ENCODE assay signal across 13 cellular contexts in the genomic region with DNA sequence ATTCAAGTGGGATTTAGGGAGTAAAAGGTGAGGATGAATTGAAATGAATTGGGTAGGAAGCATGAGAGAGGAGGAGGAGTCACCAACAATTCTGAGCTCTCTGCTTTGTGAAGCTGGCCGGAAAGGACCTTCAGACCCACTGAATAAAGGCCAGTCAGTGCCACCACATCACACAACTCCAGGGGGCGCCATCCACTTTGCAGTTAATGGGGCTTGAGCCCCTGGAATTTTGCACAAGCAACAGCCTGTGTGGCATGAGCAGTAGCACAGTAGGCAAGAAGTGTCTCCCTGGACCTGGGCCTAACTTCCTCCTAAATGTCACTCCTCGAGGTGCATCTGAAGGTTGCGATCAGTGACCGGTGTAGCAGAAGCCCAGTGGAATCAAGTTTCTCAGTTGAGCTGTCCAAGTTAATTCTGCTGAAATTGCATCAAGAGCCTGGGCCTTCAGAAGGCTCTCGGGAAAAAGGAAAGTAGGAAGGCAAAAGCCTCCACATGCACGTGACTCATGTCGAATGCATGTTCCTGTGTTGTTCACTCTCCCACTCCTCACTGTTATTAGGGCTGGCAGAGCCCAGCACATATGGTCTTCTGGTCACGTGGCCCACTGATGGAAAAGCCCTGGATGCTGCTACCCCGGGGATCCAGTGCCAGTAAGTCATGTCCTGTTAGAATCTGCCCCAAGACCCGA. TPM values are rescaled to one million over a fixed set of nuclear protein-coding genes. Genes with fewer than 3 reads are reported as not detected.
A peak's percentile ranks its signal among the peaks of the same experiment; 100 is the strongest.
DNase-seq lines count a peak whose midpoint lies in the region; ATAC-seq and TF ChIP-seq lines count a peak whose summit lies in the region.
"Had no signal": no experiment of that assay in that cellular context is flagged by ENCODE, and none has a peak within 500 bp of the region (broad histone marks: within the 10 kb centered on the region; RNA-seq: fewer than 3 reads in every experiment).

No MANE protein-coding gene starts in this region.

- H3K27me3 ChIP-seq in GM23248 (replicated peaks; ENCODE audit: insufficient read depth) (no peaks in the 10 kb centered on the region), PC-3 (ENCODE audit: low read length) (no peaks in the 10 kb centered on the region)

- 0 out of 2 replicates have a peak, but pooled peaks have one; percentile 12 for TF ChIP-seq CTCF in PC-3 (conservative IDR thresholded peaks at IDR 0.05; ENCODE audit: low read depth, low read length)

- CTCF ChIA-PET in PC-3 (lab: Charles Lee), result interaction anchor here (0.6 kb wide), 1 partner anchor 12 kb away, joined by 3 read pairs; no protein-coding TSS in a partner anchor

- intact Hi-C loops in PC-3 (cut with micrococcal nuclease), result no loop called here

- 60 to 61% methylated on average over 11 of the region's 11 CpGs for WGBS in GM23248 (ENCODE audit: low coverage in 1 of 2, low lambda C conversion rate in 2 of 2, missing lambda C conversion rate in 2 of 2), 2 experiments

- ATAC-seq in PC-3 (no peak), HG02759 (IDR thresholded peaks at IDR 0.05; ENCODE audit: unreplicated experiment) (no peak)
- no peak for ATAC-seq in stimulated activated naive CD8-positive, alpha-beta T cell treated with anti-CD3 and anti-CD28 coated beads, Interleukin-15, Interleukin-2, amounts not matched to agents 100 U/mL and 50 U/mL, for 24 hours
- ATAC-seq: activated CD4-positive, CD25-positive, alpha-beta regulatory T cell treated with anti-CD3 and anti-CD28 coated beads, Interleukin-2, amount 50 U/mL, for 24 hours; sciatic nerve had no signal

- POLR2A ChIA-PET in PC-3 (lab: Charles Lee; ENCODE audit: unreplicated experiment), result no interaction called here

- no peaks in the 10 kb centered on the region for H3K36me3 ChIP-seq in GM23248 (ENCODE audit: low read depth)
- H3K36me3 ChIP-seq in PC-3 (ENCODE audit: low read depth, low read length), result no peaks in the 10 kb centered on the region

- no peak overlapping the region for H2AFZ ChIP-seq in GM23248
- no peak overlapping the region for H2AFZ ChIP-seq in PC-3 (ENCODE audit: low read length)

- DNase-seq in GM23248, result peak; percentile 54
- DNase-seq in PC-3, result peak; percentile 10
- peak; percentile 28 for DNase-seq in fibroblast of gingiva (ENCODE audit: low read depth)
- DNase-seq in renal cortical epithelial cell (ENCODE audit: low read depth), result peak; percentile 57
- DNase-seq in activated naive CD4-positive, alpha-beta T cell treated with anti-CD3 and anti-CD28 coated beads, Interleukin-2, amount 50 U/mL, for 16 hours, result no peak
- no peak for DNase-seq in stimulated activated naive CD8-positive, alpha-beta T cell treated with anti-CD3 and anti-CD28 coated beads, Interleukin-15, Interleukin-2, amounts not matched to agents 100 U/mL and 50 U/mL, for 24 hours
- DNase-seq: activated gamma-delta T cell, DMS153, NCI-H187 treated with DMSO at 0.1 percent for 48 hours, Right ventricle myocardium superior had no signal

- BruUV-seq in PC-3 (replicated peaks; lab: Mats Ljungman, UMichigan), result no TSS peak

- H3K27ac ChIP-seq in GM23248 (no peak overlapping the region), PC-3 (ENCODE audit: low read length) (no peak overlapping the region)

- H3K79me2 ChIP-seq in GM23248 (ENCODE audit: insufficient read depth) (no peaks in the 10 kb centered on the region), PC-3 (ENCODE audit: low read length) (no peaks in the 10 kb centered on the region)

- in situ Hi-C loops in GM23248 (cut with MboI), result loop anchor here (25.0 kb wide), 1 partner anchor 110 kb away; no protein-coding TSS in a partner anchor

- H3K4me1 ChIP-seq in GM23248 (ENCODE audit: insufficient read depth) (peaks cover 13% of the 10 kb centered on the region), PC-3 (ENCODE audit: insufficient read depth, low read length) (no peaks in the 10 kb centered on the region)

- H4K20me1 ChIP-seq in GM23248 (ENCODE audit: insufficient read depth), result no peaks in the 10 kb centered on the region
- no peaks in the 10 kb centered on the region for H4K20me1 ChIP-seq in PC-3 (ENCODE audit: low read length)

- H3K9me3 ChIP-seq in GM23248 (ENCODE audit: low read depth), result no peaks in the 10 kb centered on the region
- H3K9me3 ChIP-seq in PC-3 (ENCODE audit: low read length), result no peaks in the 10 kb centered on the region

- peaks cover 11% of the 10 kb centered on the region; the same call in 1 of the 2 replicates for H3F3A ChIP-seq in GM23248 (ENCODE audit: insufficient read depth)
- H3F3A ChIP-seq in PC-3 (ENCODE audit: low read length, unreplicated experiment), result no peaks in the 10 kb centered on the region

- H3K4me3 ChIP-seq in GM23248, result no peak overlapping the region
- H3K4me3 ChIP-seq in PC-3 (ENCODE audit: low read length), result no peak overlapping the region

- H3K9ac ChIP-seq in GM23248 (no peak overlapping the region), PC-3 (ENCODE audit: low read length) (no peak overlapping the region)

- H3K9me2 ChIP-seq in GM23248 (ENCODE audit: insufficient read depth) (no peaks in the 10 kb centered on the region), PC-3 (replicated peaks; ENCODE audit: low read length) (no peaks in the 10 kb centered on the region)

- H3K4me2 ChIP-seq in GM23248 (ENCODE audit: unreplicated experiment) (no peak overlapping the region), PC-3 (ENCODE audit: low read length) (no peak overlapping the region)

RNA-seq across cellular contexts. Expression of a gene that starts 27.8 kb away (rescaled TPM):
- total RNA-seq in GM23248 (2014; rRNA removed; shearing (Covaris generic)), result 19.6 and 23.3 TPM in 2 replicates
- 4.9 and 6.2 TPM in 2 replicates for polyA plus RNA-seq in GM23248 (2016; fragmentation: Nextera tagmentation; extraction: Ambion mirVana)
- total RNA-seq in PC-3 (2014; rRNA removed), result 9.0 and 17.0 TPM in 2 replicates
- total RNA-seq in renal cortical epithelial cell, result 75.5 and 100 TPM in 2 replicates

Comparison
In these comparisons a context has a peak if more than half of its experiments do, and no peak if none do; other contexts are left out.
1. DNase-seq: peak in GM23248 (single experiment), PC-3 (single experiment), fibroblast of gingiva (single experiment) and renal cortical epithelial cell (single experiment); none in activated naive CD4-positive, alpha-beta T cell treated with anti-CD3 and anti-CD28 coated beads, Interleukin-2, amount 50 U/mL, for 16 hours (single experiment) and stimulated activated naive CD8-positive, alpha-beta T cell treated with anti-CD3 and anti-CD28 coated beads, Interleukin-15, Interleukin-2, amounts not matched to agents 100 U/mL and 50 U/mL, for 24 hours (single experiment).